9 cellular contexts compared by ENCODE assay signal in the genomic region with DNA sequence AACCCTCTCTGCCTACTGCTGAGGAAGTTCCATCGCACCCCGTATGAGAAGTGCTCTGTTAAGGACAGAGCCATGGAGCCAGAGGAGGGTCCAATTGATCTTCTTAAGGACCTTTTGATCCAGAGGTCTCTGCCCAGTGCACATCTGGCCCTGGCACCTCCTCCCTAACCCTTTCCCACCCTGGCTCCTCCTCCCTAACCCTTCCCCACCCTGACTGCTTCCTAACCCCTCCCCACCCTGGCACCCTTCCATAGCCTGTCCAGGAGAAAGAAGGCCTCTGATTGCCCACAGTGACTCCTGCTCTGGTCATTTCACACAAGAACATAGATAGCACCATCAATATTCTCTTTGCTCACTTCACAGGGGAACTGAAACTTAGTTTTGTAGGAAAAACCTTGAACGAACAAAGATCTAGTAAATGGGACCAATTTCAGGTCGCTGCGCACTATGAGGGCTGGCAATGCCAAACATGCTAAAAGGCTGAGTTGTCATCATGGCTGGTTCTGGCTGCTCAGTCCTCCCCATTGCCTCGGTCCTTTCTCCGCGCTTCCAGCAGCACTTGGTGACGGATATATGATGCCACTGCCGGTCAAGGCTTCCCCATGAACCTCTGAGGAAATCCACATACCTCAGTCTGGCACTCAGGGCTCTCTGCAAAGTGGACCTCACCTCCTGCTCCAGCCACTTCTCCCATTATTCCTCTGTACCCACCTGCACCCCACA.
DNase-seq lines count a peak whose midpoint lies in the region; ATAC-seq and TF ChIP-seq lines count a peak whose summit lies in the region.
"Had no signal": no experiment of that assay in that cellular context is flagged by ENCODE, and none has a peak within 500 bp of the region (broad histone marks: within the 10 kb centered on the region; RNA-seq: fewer than 3 reads in every experiment).

No MANE protein-coding gene starts in this region.

- peak; percentile 54 for ATAC-seq in GM18909 (IDR thresholded peaks at IDR 0.05; ENCODE audit: poor library complexity, unreplicated experiment)
- ATAC-seq in HG02938 (IDR thresholded peaks at IDR 0.05; ENCODE audit: unreplicated experiment): peak; percentile 50
- ATAC-seq: upper lobe of right lung had no signal

- TF ChIP-seq CTCF in AG10803 (conservative IDR thresholded peaks at IDR 0.05; ENCODE audit: low read length): no peak

- DNase-seq in AG10803 (ENCODE audit: low read depth) (peak; percentile 57), RPMI8226 (peak; percentile 82), NCI-H1048 (lab: John Stamatoyannopoulos, UW) (no peak), putamen (ENCODE audit: low spot score) (no peak), cerebellar cortex (ENCODE audit: low spot score) (no peak), T-helper 2 cell (no peak)
- DNase-seq: upper lobe of right lung had no signal

- H3K4me3 ChIP-seq in AG10803 (ENCODE audit: low read length): no peak overlapping the region
- H3K4me3 ChIP-seq: upper lobe of right lung had no signal

Comparison
In these comparisons a context has a peak if more than half of its experiments do, and no peak if none do; other contexts are left out.
1. DNase-seq: peak in AG10803 (single experiment) and RPMI8226 (single experiment); none in NCI-H1048 (single experiment), putamen (single experiment), cerebellar cortex (single experiment) and T-helper 2 cell (0 of 5).